Comparison of ENCODE assay signal across 20 cellular contexts in the genomic region with DNA sequence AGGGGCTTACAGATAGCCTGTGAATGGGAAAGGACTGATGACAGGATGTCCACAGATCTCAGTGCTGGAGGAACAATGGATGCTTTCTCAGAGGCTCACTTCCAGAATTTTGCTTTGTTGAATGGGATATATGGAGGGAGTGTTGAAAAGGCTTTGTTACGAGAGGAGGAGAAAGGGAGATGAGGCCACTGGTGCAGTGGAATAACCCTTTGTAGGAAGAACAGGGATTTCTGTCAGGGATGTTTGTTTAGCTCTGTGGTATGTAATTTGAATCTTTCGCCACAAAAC.
DNase-seq lines count a peak whose midpoint lies in the region; ATAC-seq and TF ChIP-seq lines count a peak whose summit lies in the region.
"Had no signal": no experiment of that assay in that cellular context is flagged by ENCODE, and none has a peak within 500 bp of the region (broad histone marks: within the 10 kb centered on the region; RNA-seq: fewer than 3 reads in every experiment).

No MANE protein-coding gene starts in this region.

- intact Hi-C loops in PC-9 (cut with micrococcal nuclease; ENCODE audit: unreplicated experiment) = loop anchor here (5.0 kb wide), 1 partner anchor 233 kb away; no protein-coding TSS in a partner anchor

- peaks cover 78% of the 10 kb centered on the region for H3F3A ChIP-seq in PC-9 (ENCODE audit: insufficient read depth, low read depth)

- no peaks in the 10 kb centered on the region; the same call in 1 of the 2 replicates for H3K36me3 ChIP-seq in PC-9 (ENCODE audit: low read depth)
- H3K36me3 ChIP-seq in WERI-Rb-1 = no peaks in the 10 kb centered on the region; the same call in 1 of the 2 replicates

- no peak overlapping the region for H2AFZ ChIP-seq in PC-9

- POLR2A ChIA-PET in PC-9 (lab: Charles Lee; ENCODE audit: unreplicated experiment) = no interaction called here

- no peaks in the 10 kb centered on the region for H3K9me2 ChIP-seq in PC-9 (ENCODE audit: insufficient read depth)

- no peak for TF ChIP-seq CTCF in PC-9 (conservative IDR thresholded peaks at IDR 0.05)
- TF ChIP-seq CTCF in WERI-Rb-1 (IDR thresholded peaks at IDR 0.05; ENCODE audit: low read depth, low read length) = no peak

- DNase-seq in COLO829 (ENCODE audit: low spot score) = peak; percentile 38
- DNase-seq in PC-9 = no peak
- DNase-seq in medulla oblongata (ENCODE audit: extremely low spot score) = peak; percentile 77
- peak in 5 of 49 donors; percentile 16 to 52 (median 22) for DNase-seq in substantia nigra (lab: John Stamatoyannopoulos, UW)
- no peak for DNase-seq in SW 1271 (lab: John Stamatoyannopoulos, UW)
- DNase-seq in WERI-Rb-1 = no peak
- DNase-seq: DMS79 treated with DMSO at 0.1 percent for 48 hours; H7; Kasumi-1; NCI-H1105 treated with DMSO at 0.1 percent for 48 hours; NCI-H1694; NCI-H2081 treated with DMSO at 0.1 percent for 48 hours; NCI-H748 treated with DMSO at 0.1 percent for 48 hours; NK-92 treated with Interleukin-12 subunit alpha and Interleukin-12 subunit beta, amount 100 ng/mL, for 24 hours; OCI-M1; RPMI8226; SHP77 treated with DMSO at 0.1 percent for 48 hours had no signal

- no peak overlapping the region for H3K4me3 ChIP-seq in PC-9
- H3K4me3 ChIP-seq in WERI-Rb-1 (ENCODE audit: low read depth, low read length) = no peak overlapping the region
- H3K4me3 ChIP-seq: A549 had no signal

- H3K27ac ChIP-seq in PC-9 (peak overlapping the region; percentile 96), substantia nigra (ENCODE audit: low read depth, low read length, poor library complexity, severe bottlenecking) (peak overlapping the region; percentile 60), WERI-Rb-1 (no peak overlapping the region)
- H3K27ac ChIP-seq: HL-60 had no signal

- H3K27me3 ChIP-seq in PC-9 (ENCODE audit: insufficient read depth, low read depth) = no peaks in the 10 kb centered on the region
- no peaks in the 10 kb centered on the region for H3K27me3 ChIP-seq in WERI-Rb-1 (ENCODE audit: insufficient read depth, low read depth, severe bottlenecking)

- BruUV-seq in PC-9 (replicated peaks; lab: Mats Ljungman, UMichigan) = no TSS peak

- no peak for ATAC-seq in GM18861 (IDR thresholded peaks at IDR 0.05; ENCODE audit: unreplicated experiment)
- ATAC-seq: A549 had no signal

- peaks cover 99% of the 10 kb centered on the region for H3K4me1 ChIP-seq in PC-9 (replicated peaks; ENCODE audit: insufficient read depth)

- H3K9me3 ChIP-seq in PC-9 (ENCODE audit: insufficient read depth, low read depth) (no peaks in the 10 kb centered on the region), WERI-Rb-1 (ENCODE audit: severe bottlenecking) (no peaks in the 10 kb centered on the region)
- H3K9me3 ChIP-seq: A549 had no signal

- no peaks in the 10 kb centered on the region for H4K20me1 ChIP-seq in PC-9 (ENCODE audit: insufficient read depth)

- peak overlapping the region; percentile 71; the same call in 1 of the 2 replicates for H3K4me2 ChIP-seq in PC-9
- H3K4me2 ChIP-seq: A549 had no signal

- H3K79me2 ChIP-seq in PC-9 (ENCODE audit: low read depth) = peaks cover 96% of the 10 kb centered on the region

- CTCF ChIA-PET in PC-9 (lab: Charles Lee) = no interaction called here

Comparison
In these comparisons a context has a peak if more than half of its experiments do, and no peak if none do; other contexts are left out.
1. DNase-seq: peak in COLO829 (single experiment) and medulla oblongata (single experiment); none in PC-9 (0 of 2), SW 1271 (0 of 2) and WERI-Rb-1 (single experiment).